Comparison of ENCODE assay signal across 8 cellular contexts in the genomic region with DNA sequence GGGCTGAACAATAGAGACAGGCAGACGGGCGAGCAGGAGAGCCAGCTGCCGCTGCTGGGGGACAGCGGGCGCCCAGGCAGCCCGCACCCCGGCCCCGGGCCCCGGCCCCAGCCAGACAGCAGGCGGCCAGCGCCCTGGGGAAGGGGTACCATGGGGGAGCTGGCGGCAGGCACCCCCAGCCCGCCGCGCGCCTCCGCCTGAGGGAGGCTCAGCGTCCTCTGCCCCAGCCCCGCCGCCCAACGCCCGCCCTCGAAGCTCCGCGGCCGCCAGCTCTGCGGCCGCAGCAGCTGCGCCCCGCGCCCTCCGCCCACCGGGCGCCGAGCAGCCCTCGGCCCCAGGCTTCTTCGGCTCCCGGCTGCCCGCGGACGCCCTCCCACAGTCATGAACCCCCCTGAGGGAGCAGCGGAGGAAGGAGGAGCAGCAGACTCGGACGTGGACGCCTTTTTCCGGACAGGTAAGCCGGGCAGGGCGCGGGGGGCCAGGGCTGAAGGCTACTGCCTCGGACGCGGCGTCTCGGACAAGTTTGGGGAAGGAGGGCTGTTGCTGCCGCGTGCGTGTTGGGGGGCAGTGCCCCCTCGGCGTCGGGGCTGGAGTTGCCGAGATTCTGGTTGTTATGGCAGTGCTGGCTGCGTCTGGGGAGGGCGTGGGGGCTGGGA. TPM values are rescaled to one million over a fixed set of nuclear protein-coding genes. Genes with fewer than 3 reads are reported as not detected.
DNase-seq lines count a peak whose midpoint lies in the region; ATAC-seq, FAIRE-seq and TF ChIP-seq lines count a peak whose summit lies in the region.

A gene (plus strand): TSS at position 10 of the 656 bp plus-strand sequence.

- TF ChIP-seq CTCF in brain (conservative IDR thresholded peaks at IDR 0.05) (peak; percentile 50 to 60), spleen (IDR thresholded peaks at IDR 0.05 in 8 of 11, conservative IDR thresholded peaks at IDR 0.05 in 3 of 11) (peak in 5 of 11 experiments; percentile 4 to 57 (median 10))

- peaks cover 11% of the 10 kb centered on the region for H3K4me1 Mint-ChIP-seq in activated naive CD4-positive, alpha-beta T cell treated with anti-CD3 and anti-CD28 coated beads for 36 hours (ENCODE audit: low read depth)
- H3K4me1 Mint-ChIP-seq in brain: peaks cover 30% of the 10 kb centered on the region
- H3K4me1 Mint-ChIP-seq in immature natural killer cell: peaks cover 16 to 28% of the 10 kb centered on the region in 2 donors

- peak within 1 kb of the TSS; percentile 68 for H3K4me3 Mint-ChIP-seq in activated naive CD4-positive, alpha-beta T cell treated with anti-CD3 and anti-CD28 coated beads for 36 hours
- H3K4me3 Mint-ChIP-seq in brain (peak within 1 kb of the TSS; percentile 89 to 94 (median 93)), immature natural killer cell (peak within 1 kb of the TSS; percentile 72 to 86 (median 82))

- H3K27ac Mint-ChIP-seq in activated naive CD4-positive, alpha-beta T cell treated with anti-CD3 and anti-CD28 coated beads for 36 hours: no peak within 1 kb of the TSS
- H3K27ac Mint-ChIP-seq in brain: peak within 1 kb of the TSS; percentile 96 to 99 (median 98)
- H3K27ac Mint-ChIP-seq in immature natural killer cell: no peak within 1 kb of the TSS

- ATAC-seq in HG03342 (IDR thresholded peaks at IDR 0.05; ENCODE audit: unreplicated experiment): no peak

- no peak for FAIRE-seq in HTR-8/SVneo (lab: Jason Lieb, UNC)

- DNase-seq in activated naive CD4-positive, alpha-beta T cell treated with anti-CD3 and anti-CD28 coated beads for 36 hours: no peak
- DNase-seq in activated naive CD4-positive, alpha-beta T cell treated with anti-CD3 and anti-CD28 coated beads, Interleukin-2, amount 50 U/mL, for 16 hours: no peak
- peak; percentile 14 for DNase-seq in HTR-8/SVneo (ENCODE audit: insufficient read length, low spot score)
- DNase-seq in immature natural killer cell: no peak
- DNase-seq in spleen: peak; percentile 75
- DNase-seq in putamen (ENCODE audit: low spot score): no peak

- intact Hi-C loops in activated naive CD4-positive, alpha-beta T cell treated with anti-CD3 and anti-CD28 coated beads for 36 hours (cut with micrococcal nuclease): loop anchor here (1.0 to 5.0 kb wide), 2 partner anchors 46 to 71 kb away; a partner anchor contains a TSS
- intact Hi-C loops in spleen (cut with DNase I; ENCODE audit: low total_unique reads): loop anchor here (10.0 kb wide), 1 partner anchor 211 kb away; no protein-coding TSS in a partner anchor

- peak within 1 kb of the TSS; percentile 49 to 79 (median 58) for H3K4me3 ChIP-seq in spleen

- peaks cover 0 to 37% (median 13%) of the 10 kb centered on the region in 6 donors for H3K4me1 ChIP-seq in spleen

- no peaks in the 10 kb centered on the region for H3K36me3 ChIP-seq in spleen

- H3K9me3 Mint-ChIP-seq in activated naive CD4-positive, alpha-beta T cell treated with anti-CD3 and anti-CD28 coated beads for 36 hours: no peaks in the 10 kb centered on the region
- H3K9me3 Mint-ChIP-seq in brain (peaks cover 0 to 5% (median 3%) of the 10 kb centered on the region in 5 experiments), immature natural killer cell (peaks cover 0 to 10% (median 1%) of the 10 kb centered on the region in 6 donors)

- peaks cover 4 to 93% (median 23%) of the 10 kb centered on the region in 7 donors for H3K27me3 ChIP-seq in spleen (replicated peaks in 1 of 7)

- WGBS in spleen, 5 donors: 1 to 2% (median 1%) methylated on average over 33 to 63 of the region's 63 CpGs

- H3K27ac ChIP-seq in spleen: peak within 1 kb of the TSS; percentile 60 to 90 (median 86)

- H3K9me3 ChIP-seq in spleen: no peaks in the 10 kb centered on the region

- CTCF ChIA-PET in activated naive CD4-positive, alpha-beta T cell treated with anti-CD3 and anti-CD28 coated beads for 36 hours (lab: Charles Lee): interaction anchor here (0.6 to 1.6 kb wide), 11 partner anchors 10 to 378 kb away, joined by 3 to 7 read pairs (median 4); no protein-coding TSS in a partner anchor

- peaks cover 47% of the 10 kb centered on the region for H3K27me3 Mint-ChIP-seq in activated naive CD4-positive, alpha-beta T cell treated with anti-CD3 and anti-CD28 coated beads for 36 hours (ENCODE audit: low read depth)
- H3K27me3 Mint-ChIP-seq in brain: peaks cover 14% of the 10 kb centered on the region
- peaks cover 9 to 29% (median 16%) of the 10 kb centered on the region in 3 donors for H3K27me3 Mint-ChIP-seq in immature natural killer cell (ENCODE audit: low read depth in 3 of 3)

- TF ChIP-seq POLR2A in spleen (IDR thresholded peaks at IDR 0.05): no peak

- no peaks in the 10 kb centered on the region for H3K36me3 Mint-ChIP-seq in activated naive CD4-positive, alpha-beta T cell treated with anti-CD3 and anti-CD28 coated beads for 36 hours (ENCODE audit: low read depth)
- H3K36me3 Mint-ChIP-seq in brain (peaks cover 4% of the 10 kb centered on the region), immature natural killer cell (no peaks in the 10 kb centered on the region)

RNA-seq across cellular contexts. Expression of the gene that starts here (rescaled TPM):
- total RNA-seq in activated naive CD4-positive, alpha-beta T cell treated with anti-CD3 and anti-CD28 coated beads for 36 hours: 1 to 10 TPM; 8.1 to 8.9 TPM
- 25.6 TPM for polyA plus RNA-seq in brain (ENCODE audit: insufficient read depth, low read depth, low replicate concordance)
- 1 to 10 TPM in 2 of 3 donors, under 1 TPM in 1; 0.34 to 2.1 (median 1.4) TPM for polyA plus RNA-seq in immature natural killer cell
- total RNA-seq in spleen: 100 to 1,000 TPM in 6 of 7 donors, 10 to 100 TPM in 1; 83.9 to 235 (median 180) TPM
- polyA plus RNA-seq in spleen: 10 to 100 TPM in 1 of 3 donors, 1 to 10 TPM in 2; 6.3 to 19.6 (median 8.5) TPM

Comparison
In these comparisons a context has a peak if more than half of its experiments do, and no peak if none do; other contexts are left out.
1. RNA of the gene that starts here (total RNA-seq): 83.9 to 235 TPM in spleen; 8.1 to 8.9 TPM in activated naive CD4-positive, alpha-beta T cell treated with anti-CD3 and anti-CD28 coated beads for 36 hours; every median in the first group is over 4 times any median in the second.
2. DNase-seq: peak in HTR-8/SVneo (single experiment) and spleen (single experiment); none in activated naive CD4-positive, alpha-beta T cell treated with anti-CD3 and anti-CD28 coated beads for 36 hours (single experiment), activated naive CD4-positive, alpha-beta T cell treated with anti-CD3 and anti-CD28 coated beads, Interleukin-2, amount 50 U/mL, for 16 hours (single experiment), immature natural killer cell (0 of 3) and putamen (single experiment).
3. H3K27ac Mint-ChIP-seq: peak in brain (5 of 5); none in activated naive CD4-positive, alpha-beta T cell treated with anti-CD3 and anti-CD28 coated beads for 36 hours (single experiment) and immature natural killer cell (0 of 6).
4. Peak in every context shown above with its lines, with median percentiles within 50 percentile points of each other: H3K4me3 Mint-ChIP-seq.